In genomic region chr1:178531897-178532296, GRCh38 we compare ENCODE assay signal across 8 cellular contexts. TPM values are rescaled to one million over a fixed set of nuclear protein-coding genes. Genes with fewer than 3 reads are reported as not detected.
DNase-seq lines count a peak whose midpoint lies in the region; ATAC-seq and TF ChIP-seq lines count a peak whose summit lies in the region.

No MANE protein-coding gene starts in this region.

- no peak overlapping the region for H4K5ac ChIP-seq in H9 (ENCODE audit: insufficient read length, low read depth, low read length)

- no peak overlapping the region for H3K23ac ChIP-seq in H9 (ENCODE audit: insufficient read length, low read depth, low read length)

- H2AK5ac ChIP-seq in H9 (ENCODE audit: insufficient read length, low read length), result no peak overlapping the region

- peak; percentile 30 for DNase-seq in H9
- peak; percentile 62 for DNase-seq in NCI-H345 treated with DMSO at 0.1 percent for 48 hours (lab: John Stamatoyannopoulos, UW; ENCODE audit: unreplicated experiment)
- DNase-seq in left colon, result no peak
- no peak for DNase-seq in ureter (ENCODE audit: low spot score)
- no peak for DNase-seq in NCI-H2227 (lab: John Stamatoyannopoulos, UW; ENCODE audit: unreplicated experiment)
- no peak for DNase-seq in NOMO-1 treated with dmso at 0.1 percent for 144 hours (lab: John Stamatoyannopoulos, UW; ENCODE audit: unreplicated experiment)
- DNase-seq in effector CD8-positive, alpha-beta T cell (lab: John Stamatoyannopoulos, UW), result no peak

- no peaks in the 10 kb centered on the region for H3K27me3 ChIP-seq in H9 (ENCODE audit: insufficient read depth, low read length)

- H3K27me3 Mint-ChIP-seq in H9 (ENCODE audit: low read depth), result no peaks in the 10 kb centered on the region; the same call in none of the 2 replicates

- no peak overlapping the region for H4K8ac ChIP-seq in H9 (replicated peaks; ENCODE audit: insufficient read length, low read depth, low read length)

- H3K23me2 ChIP-seq in H9 (ENCODE audit: insufficient read length, low read depth, low read length, poor library complexity, severe bottlenecking), result peaks cover under 1% of the 10 kb centered on the region

- H3K4ac ChIP-seq in H9 (ENCODE audit: low read depth, low read length), result no peak overlapping the region

- no peaks in the 10 kb centered on the region for H3K9me3 ChIP-seq in H9 (ENCODE audit: control insufficient read depth, low read depth, low read length)

- no peaks in the 10 kb centered on the region for H3K79me1 ChIP-seq in H9 (ENCODE audit: insufficient read depth, low read depth, low read length, poor library complexity, severe bottlenecking)

- no peak overlapping the region for H3K27ac Mint-ChIP-seq in H9

- no peak overlapping the region for H2BK12ac ChIP-seq in H9 (ENCODE audit: insufficient read length, low read depth, low read length)

- no peak overlapping the region for H3K4me3 Mint-ChIP-seq in H9

- H3T11ph ChIP-seq in H9 (ENCODE audit: low read length), result no peak overlapping the region

- H2BK5ac ChIP-seq in H9 (ENCODE audit: insufficient read length, low read length), result no peak overlapping the region

- H2BK15ac ChIP-seq in H9 (ENCODE audit: low read depth, low read length), result no peak overlapping the region; the same call in 1 of the 2 replicates

- no peak overlapping the region for H3K14ac ChIP-seq in H9 (ENCODE audit: insufficient read depth, low read length)

- no peak overlapping the region for H3K9ac ChIP-seq in H9 (ENCODE audit: extremely low read depth, insufficient read length, low read length)

- H3K18ac ChIP-seq in H9 (ENCODE audit: insufficient read length, low read depth, low read length), result no peak overlapping the region

- ATAC-seq in GM18867 (IDR thresholded peaks at IDR 0.05; ENCODE audit: unreplicated experiment) (peak; percentile 14), left colon (peak; percentile 22)

- no peak for TF ChIP-seq CTCF in H9 (conservative IDR thresholded peaks at IDR 0.05)

- no peak overlapping the region for H3K4me2 ChIP-seq in H9 (ENCODE audit: insufficient read depth, insufficient read length, low read length)

- no peak overlapping the region for H3K27ac ChIP-seq in H9 (ENCODE audit: insufficient read length, low read depth, low read length)

- H3K79me2 ChIP-seq in H9 (ENCODE audit: insufficient read depth, low read length), result no peaks in the 10 kb centered on the region

- H4K91ac ChIP-seq in H9 (ENCODE audit: insufficient read length, low read depth, low read length), result no peak overlapping the region

- WGBS in H9 (ENCODE audit: extremely low coverage, insufficient read length, low lambda C conversion rate), result no CpG with 5 or more reads among the region's 10 CpGs

- H3K4me1 ChIP-seq in H9 (ENCODE audit: insufficient read depth, low read length), result no peaks in the 10 kb centered on the region

- H3K9me3 Mint-ChIP-seq in H9, result no peaks in the 10 kb centered on the region

- intact Hi-C loops in left colon (cut with DNase I, micrococcal nuclease), result loop anchor here (5.0 to 10.0 kb wide), 2 partner anchors 470 to 473 kb away; no protein-coding TSS in a partner anchor

- H2BK20ac ChIP-seq in H9 (ENCODE audit: low read depth, low read length, poor library complexity, severe bottlenecking), result no peak overlapping the region

- no peak overlapping the region for H2AFZ ChIP-seq in H9 (ENCODE audit: low read length)

- H3K36me3 Mint-ChIP-seq in H9 (ENCODE audit: insufficient read depth in 1 of 3, low read depth in 3 of 3), result no peaks in the 10 kb centered on the region

- peaks cover 0 to 5% of the 10 kb centered on the region in 2 experiments; a peak in 2 of 4 replicates for H3K4me1 Mint-ChIP-seq in H9

- H2BK120ac ChIP-seq in H9 (ENCODE audit: low read depth, low read length, poor library complexity, severe bottlenecking), result no peak overlapping the region

- H3K56ac ChIP-seq in H9 (ENCODE audit: insufficient read length, low read depth, low read length), result no peak overlapping the region

- H4K20me1 ChIP-seq in H9 (ENCODE audit: control insufficient read depth, insufficient read depth, insufficient read length), result no peaks in the 10 kb centered on the region

RNA-seq across cellular contexts. Expression of gene TEX35, which starts 19.0 kb away (rescaled TPM):
- total RNA-seq in H9 (2021), result not detected in 2 replicates
- not detected for total RNA-seq in left colon
- not detected for total RNA-seq in ureter

RNA-seq across cellular contexts. Expression of gene CLEC20A, which starts 35.1 kb away (rescaled TPM):
- not detected in 2 replicates for total RNA-seq in H9 (2021)
- total RNA-seq in left colon, result not detected
- total RNA-seq in ureter, result not detected

Comparison
In these comparisons a context has a peak if more than half of its experiments do, and no peak if none do; other contexts are left out.
1. DNase-seq: peak in H9 (single experiment) and NCI-H345 treated with DMSO at 0.1 percent for 48 hours (single experiment); none in left colon (0 of 2), ureter (single experiment), NCI-H2227 (single experiment), NOMO-1 treated with dmso at 0.1 percent for 144 hours (single experiment) and effector CD8-positive, alpha-beta T cell (single experiment).